Comparison of ENCODE assay signal across 1 cellular context in genomic region chr17:51264466-51264865, GRCh38.
TF ChIP-seq lines count a peak whose summit lies in the region.

No MANE protein-coding gene starts in this region.

TF ChIP-seq in K562, 482 proteins besides CTCF, POLR2A, EP300 and RAD21:
- peak; percentile 67 for TF ChIP-seq SMARCE1 (IDR thresholded peaks at IDR 0.05)
- TF ChIP-seq SPI1 (IDR thresholded peaks at IDR 0.05; ENCODE audit: borderline replicate concordance, low read depth, low read length): peak; percentile 87
- TF ChIP-seq NFE2 (IDR thresholded peaks at IDR 0.05; ENCODE audit: low read depth): peak; percentile 39
- TF ChIP-seq DPF2 (IDR thresholded peaks at IDR 0.05): peak; percentile 60
- TF ChIP-seq, protein P1, sequence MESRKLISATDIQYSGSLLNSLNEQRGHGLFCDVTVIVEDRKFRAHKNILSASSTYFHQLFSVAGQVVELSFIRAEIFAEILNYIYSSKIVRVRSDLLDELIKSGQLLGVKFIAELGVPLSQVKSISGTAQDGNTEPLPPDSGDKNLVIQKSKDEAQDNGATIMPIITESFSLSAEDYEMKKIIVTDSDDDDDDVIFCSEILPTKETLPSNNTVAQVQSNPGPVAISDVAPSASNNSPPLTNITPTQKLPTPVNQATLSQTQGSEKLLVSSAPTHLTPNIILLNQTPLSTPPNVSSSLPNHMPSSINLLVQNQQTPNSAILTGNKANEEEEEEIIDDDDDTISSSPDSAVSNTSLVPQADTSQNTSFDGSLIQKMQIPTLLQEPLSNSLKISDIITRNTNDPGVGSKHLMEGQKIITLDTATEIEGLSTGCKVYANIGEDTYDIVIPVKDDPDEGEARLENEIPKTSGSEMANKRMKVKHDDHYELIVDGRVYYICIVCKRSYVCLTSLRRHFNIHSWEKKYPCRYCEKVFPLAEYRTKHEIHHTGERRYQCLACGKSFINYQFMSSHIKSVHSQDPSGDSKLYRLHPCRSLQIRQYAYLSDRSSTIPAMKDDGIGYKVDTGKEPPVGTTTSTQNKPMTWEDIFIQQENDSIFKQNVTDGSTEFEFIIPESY (CRISPR knock-in tag; IDR thresholded peaks at IDR 0.05): peak; percentile 44; the same call in 1 of the 2 replicates
- peak; percentile 25; the same call in 1 of the 2 replicates for TF ChIP-seq SOX6 (IDR thresholded peaks at IDR 0.05)
- TF ChIP-seq MAFG (tag; conservative IDR thresholded peaks at IDR 0.05): peak; percentile 65
- peak; percentile 81 for TF ChIP-seq ZNF384 (IDR thresholded peaks at IDR 0.05; ENCODE audit: low read depth, low read length)
- TF ChIP-seq ZNF316 (IDR thresholded peaks at IDR 0.05): peak; percentile 77
- 0 out of 2 replicates have a peak, but pooled peaks have one; percentile 13 for TF ChIP-seq PKNOX1 (IDR thresholded peaks at IDR 0.05)
- peak; percentile 56 for TF ChIP-seq SMARCA4 (IDR thresholded peaks at IDR 0.05)
- peak; percentile 69 for TF ChIP-seq C11orf30 (IDR thresholded peaks at IDR 0.05; ENCODE audit: low read depth)
